In the genomic region with DNA sequence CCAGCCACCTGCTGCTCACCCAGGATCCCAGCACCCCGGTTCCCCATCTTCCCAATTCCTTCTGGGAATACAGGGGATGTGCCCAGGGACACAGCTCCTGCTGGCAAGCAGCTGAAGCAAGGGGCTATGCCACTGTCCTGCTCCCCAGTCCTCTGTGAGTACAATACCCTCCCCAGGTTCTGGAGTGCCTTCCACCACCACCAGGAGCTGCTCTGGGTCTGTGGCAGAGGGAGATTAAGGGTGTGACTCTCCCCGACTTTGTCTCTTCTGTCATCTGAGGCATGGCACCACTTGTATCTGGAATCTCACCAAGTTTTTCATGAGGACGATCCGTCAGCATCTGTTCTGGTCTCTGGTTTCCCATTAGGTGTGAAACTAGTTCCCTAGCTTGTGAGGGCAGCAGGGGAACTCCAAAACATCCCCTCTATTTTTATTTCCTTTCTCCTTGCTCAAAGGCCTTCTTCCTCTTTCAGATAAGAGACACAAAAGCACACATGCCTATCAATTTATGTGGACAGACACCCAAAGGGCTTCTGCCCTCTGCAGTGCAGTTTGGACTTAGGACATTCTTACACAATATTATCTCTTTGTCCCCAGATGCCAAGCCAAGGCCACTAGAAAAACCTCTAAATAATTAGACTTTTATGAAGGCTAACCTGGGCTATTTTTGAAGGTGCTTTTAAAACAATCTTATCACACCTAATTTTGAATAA, we compare ENCODE assay signal across 1 cellular context.
A peak's percentile ranks its signal among the peaks of the same experiment; 100 is the strongest.
TF ChIP-seq lines count a peak whose summit lies in the region.

No MANE protein-coding gene starts in this region.

TF ChIP-seq in HepG2, 621 proteins besides CTCF, POLR2A, EP300 and RAD21 (continued from another document and continues in another):
- TF ChIP-seq, protein P1, sequence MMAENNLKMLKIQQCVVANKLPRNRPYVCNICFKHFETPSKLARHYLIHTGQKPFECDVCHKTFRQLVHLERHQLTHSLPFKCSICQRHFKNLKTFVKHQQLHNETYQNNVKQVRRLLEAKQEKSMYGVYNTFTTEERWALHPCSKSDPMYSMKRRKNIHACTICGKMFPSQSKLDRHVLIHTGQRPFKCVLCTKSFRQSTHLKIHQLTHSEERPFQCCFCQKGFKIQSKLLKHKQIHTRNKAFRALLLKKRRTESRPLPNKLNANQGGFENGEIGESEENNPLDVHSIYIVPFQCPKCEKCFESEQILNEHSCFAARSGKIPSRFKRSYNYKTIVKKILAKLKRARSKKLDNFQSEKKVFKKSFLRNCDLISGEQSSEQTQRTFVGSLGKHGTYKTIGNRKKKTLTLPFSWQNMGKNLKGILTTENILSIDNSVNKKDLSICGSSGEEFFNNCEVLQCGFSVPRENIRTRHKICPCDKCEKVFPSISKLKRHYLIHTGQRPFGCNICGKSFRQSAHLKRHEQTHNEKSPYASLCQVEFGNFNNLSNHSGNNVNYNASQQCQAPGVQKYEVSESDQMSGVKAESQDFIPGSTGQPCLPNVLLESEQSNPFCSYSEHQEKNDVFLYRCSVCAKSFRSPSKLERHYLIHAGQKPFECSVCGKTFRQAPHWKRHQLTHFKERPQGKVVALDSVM (CRISPR knock-in tag; IDR thresholded peaks at IDR 0.05) = 0 out of 2 replicates have a peak, but pooled peaks have one; percentile 14
- TF ChIP-seq ETV5 (CRISPR knock-in tag; IDR thresholded peaks at IDR 0.05; ENCODE audit: borderline replicate concordance) (peak; percentile 89; the same call in 1 of the 2 replicates), RBFOX2 (IDR thresholded peaks at IDR 0.05; ENCODE audit: low read depth, low read length) (peak; percentile 36; the same call in 1 of the 2 replicates), DPF2 (CRISPR knock-in tag; IDR thresholded peaks at IDR 0.05; ENCODE audit: borderline replicate concordance, low read depth) (peak; percentile 95), FOXJ3 (CRISPR knock-in tag; IDR thresholded peaks at IDR 0.05; ENCODE audit: borderline replicate concordance) (peak; percentile 90; the same call in 1 of the 2 replicates), MEF2D (CRISPR knock-in tag; IDR thresholded peaks at IDR 0.05) (peak; percentile 80), ZNF556 (CRISPR knock-in tag; IDR thresholded peaks at IDR 0.05; ENCODE audit: borderline replicate concordance) (no peak), TGIF2 (CRISPR knock-in tag; IDR thresholded peaks at IDR 0.05) (0 out of 2 replicates have a peak, but pooled peaks have one; percentile 19), SALL1 (CRISPR knock-in tag; IDR thresholded peaks at IDR 0.05) (peak; percentile 69), ELF3 (CRISPR knock-in tag; IDR thresholded peaks at IDR 0.05) (peak; percentile 97), HDAC2 (CRISPR knock-in tag; IDR thresholded peaks at IDR 0.05) (peak; percentile 96), ZKSCAN8 (CRISPR knock-in tag; IDR thresholded peaks at IDR 0.05; ENCODE audit: borderline replicate concordance) (0 out of 2 replicates have a peak, but pooled peaks have one; percentile 54), KDM1A (CRISPR knock-in tag; IDR thresholded peaks at IDR 0.05) (no peak), TBX2 (CRISPR knock-in tag; IDR thresholded peaks at IDR 0.05; ENCODE audit: borderline replicate concordance) (peak; percentile 94), CBFB (CRISPR knock-in tag; IDR thresholded peaks at IDR 0.05) (peak; percentile 59; the same call in 1 of the 2 replicates)
- TF ChIP-seq, protein P2, sequence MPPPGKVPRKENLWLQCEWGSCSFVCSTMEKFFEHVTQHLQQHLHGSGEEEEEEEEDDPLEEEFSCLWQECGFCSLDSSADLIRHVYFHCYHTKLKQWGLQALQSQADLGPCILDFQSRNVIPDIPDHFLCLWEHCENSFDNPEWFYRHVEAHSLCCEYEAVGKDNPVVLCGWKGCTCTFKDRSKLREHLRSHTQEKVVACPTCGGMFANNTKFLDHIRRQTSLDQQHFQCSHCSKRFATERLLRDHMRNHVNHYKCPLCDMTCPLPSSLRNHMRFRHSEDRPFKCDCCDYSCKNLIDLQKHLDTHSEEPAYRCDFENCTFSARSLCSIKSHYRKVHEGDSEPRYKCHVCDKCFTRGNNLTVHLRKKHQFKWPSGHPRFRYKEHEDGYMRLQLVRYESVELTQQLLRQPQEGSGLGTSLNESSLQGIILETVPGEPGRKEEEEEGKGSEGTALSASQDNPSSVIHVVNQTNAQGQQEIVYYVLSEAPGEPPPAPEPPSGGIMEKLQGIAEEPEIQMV (CRISPR knock-in tag; IDR thresholded peaks at IDR 0.05; ENCODE audit: low read depth) = no peak
- TF ChIP-seq, protein P3, sequence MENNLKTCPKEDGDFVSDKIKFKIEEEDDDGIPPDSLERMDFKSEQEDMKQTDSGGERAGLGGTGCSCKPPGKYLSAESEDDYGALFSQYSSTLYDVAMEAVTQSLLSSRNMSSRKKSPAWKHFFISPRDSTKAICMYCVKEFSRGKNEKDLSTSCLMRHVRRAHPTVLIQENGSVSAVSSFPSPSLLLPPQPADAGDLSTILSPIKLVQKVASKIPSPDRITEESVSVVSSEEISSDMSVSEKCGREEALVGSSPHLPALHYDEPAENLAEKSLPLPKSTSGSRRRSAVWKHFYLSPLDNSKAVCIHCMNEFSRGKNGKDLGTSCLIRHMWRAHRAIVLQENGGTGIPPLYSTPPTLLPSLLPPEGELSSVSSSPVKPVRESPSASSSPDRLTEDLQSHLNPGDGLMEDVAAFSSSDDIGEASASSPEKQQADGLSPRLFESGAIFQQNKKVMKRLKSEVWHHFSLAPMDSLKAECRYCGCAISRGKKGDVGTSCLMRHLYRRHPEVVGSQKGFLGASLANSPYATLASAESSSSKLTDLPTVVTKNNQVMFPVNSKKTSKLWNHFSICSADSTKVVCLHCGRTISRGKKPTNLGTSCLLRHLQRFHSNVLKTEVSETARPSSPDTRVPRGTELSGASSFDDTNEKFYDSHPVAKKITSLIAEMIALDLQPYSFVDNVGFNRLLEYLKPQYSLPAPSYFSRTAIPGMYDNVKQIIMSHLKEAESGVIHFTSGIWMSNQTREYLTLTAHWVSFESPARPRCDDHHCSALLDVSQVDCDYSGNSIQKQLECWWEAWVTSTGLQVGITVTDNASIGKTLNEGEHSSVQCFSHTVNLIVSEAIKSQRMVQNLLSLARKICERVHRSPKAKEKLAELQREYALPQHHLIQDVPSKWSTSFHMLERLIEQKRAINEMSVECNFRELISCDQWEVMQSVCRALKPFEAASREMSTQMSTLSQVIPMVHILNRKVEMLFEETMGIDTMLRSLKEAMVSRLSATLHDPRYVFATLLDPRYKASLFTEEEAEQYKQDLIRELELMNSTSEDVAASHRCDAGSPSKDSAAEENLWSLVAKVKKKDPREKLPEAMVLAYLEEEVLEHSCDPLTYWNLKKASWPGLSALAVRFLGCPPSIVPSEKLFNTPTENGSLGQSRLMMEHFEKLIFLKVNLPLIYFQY (CRISPR knock-in tag; IDR thresholded peaks at IDR 0.05; ENCODE audit: borderline replicate concordance) = 0 out of 2 replicates have a peak, but pooled peaks have one; percentile 27
- TF ChIP-seq, protein P4, sequence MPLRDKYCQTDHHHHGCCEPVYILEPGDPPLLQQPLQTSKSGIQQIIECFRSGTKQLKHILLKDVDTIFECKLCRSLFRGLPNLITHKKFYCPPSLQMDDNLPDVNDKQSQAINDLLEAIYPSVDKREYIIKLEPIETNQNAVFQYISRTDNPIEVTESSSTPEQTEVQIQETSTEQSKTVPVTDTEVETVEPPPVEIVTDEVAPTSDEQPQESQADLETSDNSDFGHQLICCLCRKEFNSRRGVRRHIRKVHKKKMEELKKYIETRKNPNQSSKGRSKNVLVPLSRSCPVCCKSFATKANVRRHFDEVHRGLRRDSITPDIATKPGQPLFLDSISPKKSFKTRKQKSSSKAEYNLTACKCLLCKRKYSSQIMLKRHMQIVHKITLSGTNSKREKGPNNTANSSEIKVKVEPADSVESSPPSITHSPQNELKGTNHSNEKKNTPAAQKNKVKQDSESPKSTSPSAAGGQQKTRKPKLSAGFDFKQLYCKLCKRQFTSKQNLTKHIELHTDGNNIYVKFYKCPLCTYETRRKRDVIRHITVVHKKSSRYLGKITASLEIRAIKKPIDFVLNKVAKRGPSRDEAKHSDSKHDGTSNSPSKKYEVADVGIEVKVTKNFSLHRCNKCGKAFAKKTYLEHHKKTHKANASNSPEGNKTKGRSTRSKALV (CRISPR knock-in tag; IDR thresholded peaks at IDR 0.05) = no peak
- TF ChIP-seq, protein P5, sequence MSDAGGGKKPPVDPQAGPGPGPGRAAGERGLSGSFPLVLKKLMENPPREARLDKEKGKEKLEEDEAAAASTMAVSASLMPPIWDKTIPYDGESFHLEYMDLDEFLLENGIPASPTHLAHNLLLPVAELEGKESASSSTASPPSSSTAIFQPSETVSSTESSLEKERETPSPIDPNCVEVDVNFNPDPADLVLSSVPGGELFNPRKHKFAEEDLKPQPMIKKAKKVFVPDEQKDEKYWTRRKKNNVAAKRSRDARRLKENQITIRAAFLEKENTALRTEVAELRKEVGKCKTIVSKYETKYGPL (CRISPR knock-in tag; IDR thresholded peaks at IDR 0.05) = 0 out of 2 replicates have a peak, but pooled peaks have one; percentile 26
- TF ChIP-seq, protein P6, sequence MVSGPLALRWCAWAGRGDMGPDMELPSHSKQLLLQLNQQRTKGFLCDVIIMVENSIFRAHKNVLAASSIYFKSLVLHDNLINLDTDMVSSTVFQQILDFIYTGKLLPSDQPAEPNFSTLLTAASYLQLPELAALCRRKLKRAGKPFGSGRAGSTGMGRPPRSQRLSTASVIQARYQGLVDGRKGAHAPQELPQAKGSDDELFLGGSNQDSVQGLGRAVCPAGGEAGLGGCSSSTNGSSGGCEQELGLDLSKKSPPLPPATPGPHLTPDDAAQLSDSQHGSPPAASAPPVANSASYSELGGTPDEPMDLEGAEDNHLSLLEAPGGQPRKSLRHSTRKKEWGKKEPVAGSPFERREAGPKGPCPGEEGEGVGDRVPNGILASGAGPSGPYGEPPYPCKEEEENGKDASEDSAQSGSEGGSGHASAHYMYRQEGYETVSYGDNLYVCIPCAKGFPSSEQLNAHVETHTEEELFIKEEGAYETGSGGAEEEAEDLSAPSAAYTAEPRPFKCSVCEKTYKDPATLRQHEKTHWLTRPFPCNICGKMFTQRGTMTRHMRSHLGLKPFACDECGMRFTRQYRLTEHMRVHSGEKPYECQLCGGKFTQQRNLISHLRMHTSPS (CRISPR knock-in tag; IDR thresholded peaks at IDR 0.05; ENCODE audit: low read depth) = peak; percentile 69; the same call in 1 of the 2 replicates
- TF ChIP-seq, protein P7, sequence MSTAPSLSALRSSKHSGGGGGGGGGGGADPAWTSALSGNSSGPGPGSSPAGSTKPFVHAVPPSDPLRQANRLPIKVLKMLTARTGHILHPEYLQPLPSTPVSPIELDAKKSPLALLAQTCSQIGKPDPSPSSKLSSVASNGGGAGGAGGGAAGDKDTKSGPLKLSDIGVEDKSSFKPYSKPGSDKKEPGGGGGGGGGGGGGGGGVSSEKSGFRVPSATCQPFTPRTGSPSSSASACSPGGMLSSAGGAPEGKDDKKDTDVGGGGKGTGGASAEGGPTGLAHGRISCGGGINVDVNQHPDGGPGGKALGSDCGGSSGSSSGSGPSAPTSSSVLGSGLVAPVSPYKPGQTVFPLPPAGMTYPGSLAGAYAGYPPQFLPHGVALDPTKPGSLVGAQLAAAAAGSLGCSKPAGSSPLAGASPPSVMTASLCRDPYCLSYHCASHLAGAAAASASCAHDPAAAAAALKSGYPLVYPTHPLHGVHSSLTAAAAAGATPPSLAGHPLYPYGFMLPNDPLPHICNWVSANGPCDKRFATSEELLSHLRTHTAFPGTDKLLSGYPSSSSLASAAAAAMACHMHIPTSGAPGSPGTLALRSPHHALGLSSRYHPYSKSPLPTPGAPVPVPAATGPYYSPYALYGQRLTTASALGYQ (CRISPR knock-in tag; IDR thresholded peaks at IDR 0.05) = peak; percentile 87
- TF ChIP-seq, protein P8, sequence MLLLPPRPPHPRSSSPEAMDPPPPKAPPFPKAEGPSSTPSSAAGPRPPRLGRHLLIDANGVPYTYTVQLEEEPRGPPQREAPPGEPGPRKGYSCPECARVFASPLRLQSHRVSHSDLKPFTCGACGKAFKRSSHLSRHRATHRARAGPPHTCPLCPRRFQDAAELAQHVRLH (CRISPR knock-in tag; IDR thresholded peaks at IDR 0.05; ENCODE audit: borderline replicate concordance, low read depth) = 0 out of 2 replicates have a peak, but pooled peaks have one; percentile 34
- TF ChIP-seq, protein P9, sequence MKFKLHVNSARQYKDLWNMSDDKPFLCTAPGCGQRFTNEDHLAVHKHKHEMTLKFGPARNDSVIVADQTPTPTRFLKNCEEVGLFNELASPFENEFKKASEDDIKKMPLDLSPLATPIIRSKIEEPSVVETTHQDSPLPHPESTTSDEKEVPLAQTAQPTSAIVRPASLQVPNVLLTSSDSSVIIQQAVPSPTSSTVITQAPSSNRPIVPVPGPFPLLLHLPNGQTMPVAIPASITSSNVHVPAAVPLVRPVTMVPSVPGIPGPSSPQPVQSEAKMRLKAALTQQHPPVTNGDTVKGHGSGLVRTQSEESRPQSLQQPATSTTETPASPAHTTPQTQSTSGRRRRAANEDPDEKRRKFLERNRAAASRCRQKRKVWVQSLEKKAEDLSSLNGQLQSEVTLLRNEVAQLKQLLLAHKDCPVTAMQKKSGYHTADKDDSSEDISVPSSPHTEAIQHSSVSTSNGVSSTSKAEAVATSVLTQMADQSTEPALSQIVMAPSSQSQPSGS (CRISPR knock-in tag; IDR thresholded peaks at IDR 0.05) = peak; percentile 76
- TF ChIP-seq, protein P10, sequence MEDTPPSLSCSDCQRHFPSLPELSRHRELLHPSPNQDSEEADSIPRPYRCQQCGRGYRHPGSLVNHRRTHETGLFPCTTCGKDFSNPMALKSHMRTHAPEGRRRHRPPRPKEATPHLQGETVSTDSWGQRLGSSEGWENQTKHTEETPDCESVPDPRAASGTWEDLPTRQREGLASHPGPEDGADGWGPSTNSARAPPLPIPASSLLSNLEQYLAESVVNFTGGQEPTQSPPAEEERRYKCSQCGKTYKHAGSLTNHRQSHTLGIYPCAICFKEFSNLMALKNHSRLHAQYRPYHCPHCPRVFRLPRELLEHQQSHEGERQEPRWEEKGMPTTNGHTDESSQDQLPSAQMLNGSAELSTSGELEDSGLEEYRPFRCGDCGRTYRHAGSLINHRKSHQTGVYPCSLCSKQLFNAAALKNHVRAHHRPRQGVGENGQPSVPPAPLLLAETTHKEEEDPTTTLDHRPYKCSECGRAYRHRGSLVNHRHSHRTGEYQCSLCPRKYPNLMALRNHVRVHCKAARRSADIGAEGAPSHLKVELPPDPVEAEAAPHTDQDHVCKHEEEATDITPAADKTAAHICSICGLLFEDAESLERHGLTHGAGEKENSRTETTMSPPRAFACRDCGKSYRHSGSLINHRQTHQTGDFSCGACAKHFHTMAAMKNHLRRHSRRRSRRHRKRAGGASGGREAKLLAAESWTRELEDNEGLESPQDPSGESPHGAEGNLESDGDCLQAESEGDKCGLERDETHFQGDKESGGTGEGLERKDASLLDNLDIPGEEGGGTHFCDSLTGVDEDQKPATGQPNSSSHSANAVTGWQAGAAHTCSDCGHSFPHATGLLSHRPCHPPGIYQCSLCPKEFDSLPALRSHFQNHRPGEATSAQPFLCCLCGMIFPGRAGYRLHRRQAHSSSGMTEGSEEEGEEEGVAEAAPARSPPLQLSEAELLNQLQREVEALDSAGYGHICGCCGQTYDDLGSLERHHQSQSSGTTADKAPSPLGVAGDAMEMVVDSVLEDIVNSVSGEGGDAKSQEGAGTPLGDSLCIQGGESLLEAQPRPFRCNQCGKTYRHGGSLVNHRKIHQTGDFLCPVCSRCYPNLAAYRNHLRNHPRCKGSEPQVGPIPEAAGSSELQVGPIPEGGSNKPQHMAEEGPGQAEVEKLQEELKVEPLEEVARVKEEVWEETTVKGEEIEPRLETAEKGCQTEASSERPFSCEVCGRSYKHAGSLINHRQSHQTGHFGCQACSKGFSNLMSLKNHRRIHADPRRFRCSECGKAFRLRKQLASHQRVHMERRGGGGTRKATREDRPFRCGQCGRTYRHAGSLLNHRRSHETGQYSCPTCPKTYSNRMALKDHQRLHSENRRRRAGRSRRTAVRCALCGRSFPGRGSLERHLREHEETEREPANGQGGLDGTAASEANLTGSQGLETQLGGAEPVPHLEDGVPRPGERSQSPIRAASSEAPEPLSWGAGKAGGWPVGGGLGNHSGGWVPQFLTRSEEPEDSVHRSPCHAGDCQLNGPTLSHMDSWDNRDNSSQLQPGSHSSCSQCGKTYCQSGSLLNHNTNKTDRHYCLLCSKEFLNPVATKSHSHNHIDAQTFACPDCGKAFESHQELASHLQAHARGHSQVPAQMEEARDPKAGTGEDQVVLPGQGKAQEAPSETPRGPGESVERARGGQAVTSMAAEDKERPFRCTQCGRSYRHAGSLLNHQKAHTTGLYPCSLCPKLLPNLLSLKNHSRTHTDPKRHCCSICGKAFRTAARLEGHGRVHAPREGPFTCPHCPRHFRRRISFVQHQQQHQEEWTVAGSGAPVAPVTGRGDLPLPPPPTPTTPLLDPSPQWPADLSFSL (CRISPR knock-in tag; IDR thresholded peaks at IDR 0.05) = peak; percentile 49; the same call in 1 of the 2 replicates
